8 cellular contexts compared by ENCODE assay signal in genomic region chr6:30213654-30213998, GRCh38. TPM values are rescaled to one million over a fixed set of nuclear protein-coding genes. Genes with fewer than 3 reads are reported as not detected.
DNase-seq lines count a peak whose midpoint lies in the region; ATAC-seq and TF ChIP-seq lines count a peak whose summit lies in the region.

No MANE protein-coding gene starts in this region.

- H3K4me1 ChIP-seq in left ventricle myocardium inferior (peaks cover 42% of the 10 kb centered on the region), body of pancreas (peaks cover 40% of the 10 kb centered on the region), mesendoderm (ENCODE audit: control insufficient read depth, low read depth, low read length) (peaks cover 5% of the 10 kb centered on the region)

- peaks cover 7% of the 10 kb centered on the region for H3K79me1 ChIP-seq in mesendoderm (ENCODE audit: low read length)

- no peak for DNase-seq in left ventricle myocardium inferior
- no peak for DNase-seq in left ventricle myocardium superior
- DNase-seq in body of pancreas = no peak
- no peak for DNase-seq in mesendoderm
- no peak for DNase-seq in COR-L47 (lab: John Stamatoyannopoulos, UW)
- DNase-seq in retina = no peak

- no peak overlapping the region for H3K4ac ChIP-seq in mesendoderm (ENCODE audit: low read depth, low read length)

- no peak overlapping the region for H2AK5ac ChIP-seq in mesendoderm (ENCODE audit: low read length)

- TF ChIP-seq CTCF in left ventricle myocardium inferior (IDR thresholded peaks at IDR 0.05; ENCODE audit: borderline replicate concordance) (no peak), body of pancreas (IDR thresholded peaks at IDR 0.05) (no peak)

- H3K23ac ChIP-seq in mesendoderm (ENCODE audit: low read length) = no peak overlapping the region

- no peak overlapping the region for H2BK120ac ChIP-seq in mesendoderm (ENCODE audit: low read depth, low read length)

- peak overlapping the region; percentile 43 for H3K4me2 ChIP-seq in mesendoderm (ENCODE audit: low read length)

- H3K27ac ChIP-seq in left ventricle myocardium inferior (replicated peaks) (peak overlapping the region; percentile 99), body of pancreas (peak overlapping the region; percentile 97 to 99 (median 98)), mesendoderm (ENCODE audit: low read depth, low read length) (no peak overlapping the region)

- H2BK5ac ChIP-seq in mesendoderm (ENCODE audit: low read length) = no peak overlapping the region

- ATAC-seq in left ventricle myocardium superior (no peak), body of pancreas (no peak), GM18502 (IDR thresholded peaks at IDR 0.05; ENCODE audit: poor library complexity, unreplicated experiment) (no peak), HG02623 (IDR thresholded peaks at IDR 0.05; ENCODE audit: unreplicated experiment) (no peak)

- peak overlapping the region; percentile 61 for H3K18ac ChIP-seq in mesendoderm (ENCODE audit: low read length)

- intact Hi-C loops in left ventricle myocardium inferior (cut with micrococcal nuclease) = no loop called here
- intact Hi-C loops in left ventricle myocardium superior (cut with micrococcal nuclease) = no loop called here
- intact Hi-C loops in body of pancreas (cut with DNase I) = no loop called here

- H4K5ac ChIP-seq in mesendoderm (ENCODE audit: low read length) = no peak overlapping the region

- H3K27me3 ChIP-seq in left ventricle myocardium inferior (ENCODE audit: low read depth) (no peaks in the 10 kb centered on the region), body of pancreas (no peaks in the 10 kb centered on the region), mesendoderm (ENCODE audit: insufficient read depth, low read length, poor library complexity) (no peaks in the 10 kb centered on the region)

- H3K9me3 ChIP-seq in left ventricle myocardium inferior (replicated peaks) (no peaks in the 10 kb centered on the region), body of pancreas (no peaks in the 10 kb centered on the region)

- peaks cover 2% of the 10 kb centered on the region for H3K79me2 ChIP-seq in mesendoderm (ENCODE audit: control insufficient read depth, insufficient read depth, low read length)

- peak overlapping the region; percentile 99 for H3K4me3 ChIP-seq in left ventricle myocardium inferior
- H3K4me3 ChIP-seq in body of pancreas = peak overlapping the region; percentile 14 to 68
- H3K4me3 ChIP-seq in mesendoderm (ENCODE audit: low read length) = peak overlapping the region; percentile 2

- no peak overlapping the region for H4K8ac ChIP-seq in mesendoderm (ENCODE audit: low read depth, low read length)

- no peaks in the 10 kb centered on the region for H3K36me3 ChIP-seq in left ventricle myocardium inferior
- H3K36me3 ChIP-seq in body of pancreas (replicated peaks in 1 of 2; ENCODE audit: insufficient read depth in 1 of 2, low read depth in 2 of 2) = no peaks in the 10 kb centered on the region
- no peaks in the 10 kb centered on the region for H3K36me3 ChIP-seq in mesendoderm (ENCODE audit: control insufficient read depth, insufficient read depth, low read length)

- H3K9ac ChIP-seq in mesendoderm (ENCODE audit: low read length) = peak overlapping the region; percentile 87

- peak overlapping the region; percentile 97 for H3K56ac ChIP-seq in mesendoderm (ENCODE audit: low read length)

- H2BK15ac ChIP-seq in mesendoderm (replicated peaks; ENCODE audit: low read depth) = no peak overlapping the region

- no peak for TF ChIP-seq POLR2A in body of pancreas (IDR thresholded peaks at IDR 0.05)

- 0 to 2% methylated on average over 14 to 16 of the region's 16 CpGs for WGBS in body of pancreas, 2 donors
- WGBS in mesendoderm (ENCODE audit: extremely low coverage, insufficient coverage, low lambda C conversion rate) = no CpG with 5 or more reads among the region's 16 CpGs

RNA-seq across cellular contexts. Expression of gene TRIM26, which starts 0.4 kb away (rescaled TPM):
- total RNA-seq in left ventricle myocardium inferior = 19.9 TPM
- 21.9 TPM for total RNA-seq in left ventricle myocardium superior
- 10 to 100 TPM; 31.9 to 66.6 TPM for total RNA-seq in body of pancreas
- polyA plus RNA-seq in mesendoderm (2013, experiment 1 of 2) = 15.2 TPM
- 16.0 TPM for polyA plus RNA-seq in mesendoderm (2013, experiment 2 of 2)

RNA-seq across cellular contexts. Expression of gene TRIM15, which starts 50.3 kb away (rescaled TPM):
- total RNA-seq in left ventricle myocardium inferior (not detected), left ventricle myocardium superior (not detected), body of pancreas (under 1 TPM in 1 of 2 donors, not detected in 1; 0.52 TPM)
- 0.03 TPM for polyA plus RNA-seq in mesendoderm (2013, experiment 1 of 2)
- 0.04 TPM for polyA plus RNA-seq in mesendoderm (2013, experiment 2 of 2)

RNA-seq across cellular contexts. Expression of gene TRIM10, which starts 52.6 kb away (rescaled TPM):
- total RNA-seq in left ventricle myocardium inferior = not detected
- total RNA-seq in left ventricle myocardium superior = not detected
- total RNA-seq in body of pancreas = not detected
- 0.01 TPM for polyA plus RNA-seq in mesendoderm (2013, experiment 1 of 2)
- polyA plus RNA-seq in mesendoderm (2013, experiment 2 of 2) = 0.01 TPM

Comparison
In these comparisons a context has a peak if more than half of its experiments do, and no peak if none do; other contexts are left out.
1. H3K4me3 ChIP-seq: peak in every context shown above with its lines; median percentile 99 in left ventricle myocardium inferior; 41 in body of pancreas; 2 in mesendoderm.